Comparison of ENCODE assay signal across 1 cellular context in genomic region chr10:110360857-110361474, GRCh38.
TF ChIP-seq lines count a peak whose summit lies in the region.

No MANE protein-coding gene starts in this region.

TF ChIP-seq in endothelial cell of umbilical vein, 7 proteins besides CTCF, POLR2A, EP300 and RAD21:
- TF ChIP-seq EZH2 (IDR thresholded peaks at IDR 0.05; ENCODE audit: borderline replicate concordance, low read depth, low read length, severe bottlenecking) (no peak), FOS (IDR thresholded peaks at IDR 0.05; ENCODE audit: borderline replicate concordance, insufficient read depth, low read length) (no peak), MAX (IDR thresholded peaks at IDR 0.05; ENCODE audit: insufficient read depth, insufficient read length) (no peak), JUN (IDR thresholded peaks at IDR 0.05; ENCODE audit: borderline replicate concordance, insufficient read depth, insufficient read length, low read depth) (peak; percentile 19)
